ENCODE assay signal across 9 cellular contexts in the genomic region with DNA sequence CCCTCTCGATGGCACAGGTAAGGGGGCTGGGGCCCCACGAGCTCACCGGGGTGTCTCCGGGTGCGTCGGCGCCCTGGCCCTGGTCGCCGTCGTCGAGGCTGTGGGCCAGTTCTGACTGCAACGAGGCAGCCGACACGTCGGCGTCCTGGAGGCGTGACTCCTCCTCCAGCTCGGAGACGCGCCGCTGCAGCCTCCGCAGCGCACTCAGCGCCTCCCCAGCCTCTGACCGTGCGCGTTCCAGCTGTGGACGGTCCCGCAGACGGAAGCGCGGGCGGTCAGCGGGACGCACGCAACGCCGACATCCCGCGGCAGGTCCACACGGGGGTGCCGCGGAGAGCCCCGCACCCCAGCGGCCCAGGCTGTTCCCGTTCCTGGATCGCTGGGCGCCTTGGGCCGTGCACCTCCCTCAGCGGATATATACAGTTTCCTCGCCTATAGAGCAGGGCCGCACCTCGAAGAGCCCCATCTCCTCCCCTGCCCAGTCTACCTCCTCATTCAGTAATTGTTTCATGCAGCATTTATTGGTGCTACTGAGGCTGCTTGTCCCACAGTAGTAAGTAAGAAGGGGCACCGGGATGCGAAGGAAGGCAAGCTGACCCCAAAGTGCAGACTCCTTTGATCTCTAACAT. TPM values are rescaled to one million over a fixed set of nuclear protein-coding genes. Genes with fewer than 3 reads are reported as not detected.
DNase-seq lines count a peak whose midpoint lies in the region; ATAC-seq and TF ChIP-seq lines count a peak whose summit lies in the region.
"Had no signal": no experiment of that assay in that cellular context is flagged by ENCODE, and none has a peak within 500 bp of the region (broad histone marks: within the 10 kb centered on the region; RNA-seq: fewer than 3 reads in every experiment).

No MANE protein-coding gene starts in this region.

- TF ChIP-seq CTCF in natural killer cell (IDR thresholded peaks at IDR 0.05) = no peak
- TF ChIP-seq CTCF in MM.1S (IDR thresholded peaks at IDR 0.05; ENCODE audit: low read length) = no peak
- TF ChIP-seq CTCF in lower leg skin (IDR thresholded peaks at IDR 0.05) = no peak

- no peaks in the 10 kb centered on the region for H4K20me1 ChIP-seq in MM.1S (ENCODE audit: insufficient read depth, low read length)

- peak overlapping the region in 1 of 7 donors; percentile 81 for H3K27ac Mint-ChIP-seq in CD4-positive, alpha-beta memory T cell
- H3K27ac Mint-ChIP-seq in natural killer cell = no peak overlapping the region

- H3K9ac ChIP-seq in adipocyte (ENCODE audit: low read length) (peak overlapping the region; percentile 26), MM.1S (ENCODE audit: low read length) (no peak overlapping the region)

- peak overlapping the region; percentile 52 to 88 (median 74) for H3K4me3 Mint-ChIP-seq in CD4-positive, alpha-beta memory T cell
- H3K4me3 Mint-ChIP-seq in natural killer cell = peak overlapping the region; percentile 21

- ATAC-seq in natural killer cell (no peak), GM21515 (IDR thresholded peaks at IDR 0.05; ENCODE audit: unreplicated experiment) (no peak)
- ATAC-seq: left lobe of liver had no signal

- peak overlapping the region in 1 of 2 donors; percentile 41 for H3K4me3 ChIP-seq in CD4-positive, alpha-beta memory T cell (ENCODE audit: low read length in 2 of 2)
- H3K4me3 ChIP-seq in adipocyte (ENCODE audit: low read length) (peak overlapping the region; percentile 57), MM.1S (ENCODE audit: low read length) (no peak overlapping the region), lower leg skin (ENCODE audit: low read depth, poor library complexity, severe bottlenecking) (no peak overlapping the region)

- peaks cover 20% of the 10 kb centered on the region for H3K36me3 ChIP-seq in CD4-positive, alpha-beta memory T cell (ENCODE audit: insufficient read depth, low read length)
- peaks cover 18% of the 10 kb centered on the region for H3K36me3 ChIP-seq in adipocyte (ENCODE audit: control insufficient read depth, insufficient read depth, low read length, severe bottlenecking)
- H3K36me3 ChIP-seq in MM.1S (replicated peaks; ENCODE audit: insufficient read depth, low read length) = no peaks in the 10 kb centered on the region

- H3K9me2 ChIP-seq in MM.1S (replicated peaks; ENCODE audit: insufficient read depth, low read length) = no peaks in the 10 kb centered on the region

- peaks cover 13% of the 10 kb centered on the region for H3K27me3 ChIP-seq in CD4-positive, alpha-beta memory T cell (ENCODE audit: insufficient read depth, low read length)
- H3K27me3 ChIP-seq in adipocyte (replicated peaks; ENCODE audit: control insufficient read depth, insufficient read depth, low read length) (peaks cover 24% of the 10 kb centered on the region), MM.1S (replicated peaks; ENCODE audit: insufficient read depth, low read length) (peaks cover 66% of the 10 kb centered on the region)

- peaks cover 0 to 3% (median 0%) of the 10 kb centered on the region in 8 donors for H3K9me3 Mint-ChIP-seq in CD4-positive, alpha-beta memory T cell
- H3K9me3 Mint-ChIP-seq in natural killer cell = no peaks in the 10 kb centered on the region

- peaks cover 25% of the 10 kb centered on the region for H3K4me1 ChIP-seq in CD4-positive, alpha-beta memory T cell (ENCODE audit: insufficient read depth, low read length)
- peaks cover 7% of the 10 kb centered on the region for H3K4me1 ChIP-seq in adipocyte (ENCODE audit: control insufficient read depth, insufficient read depth, low read length)
- H3K4me1 ChIP-seq in MM.1S (ENCODE audit: low read length) = peaks cover 4% of the 10 kb centered on the region

- H3K36me3 Mint-ChIP-seq in CD4-positive, alpha-beta memory T cell = peaks cover 0 to 10% of the 10 kb centered on the region in 2 donors
- no peaks in the 10 kb centered on the region for H3K36me3 Mint-ChIP-seq in natural killer cell

- H3F3A ChIP-seq in MM.1S (ENCODE audit: insufficient read depth, low read length) = 0 out of 2 replicates have a peak, but pooled peaks cover 6% of the 10 kb centered on the region

- WGBS in lower leg skin, 2 donors = 8 to 11% methylated on average over 18 to 22 of the region's 55 CpGs

- POLR2A ChIA-PET in CD4-positive, alpha-beta memory T cell (lab: Charles Lee; ENCODE audit: partially characterized antibody) = interaction anchor here (0.6 to 5.4 kb wide), 15 partner anchors 8 to 415 kb away, joined by 3 to 37 read pairs (median 4); partner anchors contain the start of genes MMP25, TNFRSF12A and ZNF213

- no peak overlapping the region for H2AFZ ChIP-seq in MM.1S (ENCODE audit: low read length)

- peak in 3 of 5 donors; percentile 36 to 43 (median 37) for DNase-seq in CD4-positive, alpha-beta memory T cell
- DNase-seq in NCI-H2196 (lab: John Stamatoyannopoulos, UW; ENCODE audit: unreplicated experiment) (peak; percentile 59), adipocyte (ENCODE audit: low read depth) (no peak), natural killer cell (no peak), MM.1S (no peak), NCI-H146 treated with DMSO at 0.1 percent for 48 hours (lab: John Stamatoyannopoulos, UW; ENCODE audit: unreplicated experiment) (no peak), lower leg skin (ENCODE audit: low spot score in 2 of 2) (no peak)

- H3K27ac ChIP-seq in CD4-positive, alpha-beta memory T cell (ENCODE audit: low read depth, low read length) = no peak overlapping the region
- no peak overlapping the region for H3K27ac ChIP-seq in MM.1S (ENCODE audit: low read length)

- no peak for TF ChIP-seq POLR2A in lower leg skin (IDR thresholded peaks at IDR 0.05)

- peaks cover 11 to 32% (median 19%) of the 10 kb centered on the region in 4 donors for H3K4me1 Mint-ChIP-seq in CD4-positive, alpha-beta memory T cell
- H3K4me1 Mint-ChIP-seq in natural killer cell = peaks cover 6 to 36% of the 10 kb centered on the region in 2 donors

- CTCF ChIA-PET in CD4-positive, alpha-beta memory T cell (lab: Charles Lee; ENCODE audit: partially characterized antibody) = interaction anchor here (1.1 to 18.6 kb wide), 13 partner anchors 9 to 142 kb away, joined by 3 to 444 read pairs (median 14); partner anchors contain the start of genes CLDN9, MMP25, PAQR4 and TNFRSF12A

- H3K9me3 ChIP-seq in CD4-positive, alpha-beta memory T cell (ENCODE audit: control insufficient read depth in 1 of 2, low read length in 2 of 2) = no peaks in the 10 kb centered on the region
- H3K9me3 ChIP-seq in adipocyte (ENCODE audit: control insufficient read depth, low read length) (no peaks in the 10 kb centered on the region), MM.1S (replicated peaks; ENCODE audit: insufficient read depth, low read length) (no peaks in the 10 kb centered on the region)

- H3K4me2 ChIP-seq in MM.1S (ENCODE audit: low read depth, low read length) = no peak overlapping the region

- no peaks in the 10 kb centered on the region for H3K79me2 ChIP-seq in MM.1S (ENCODE audit: low read length)

- H3K27me3 Mint-ChIP-seq in CD4-positive, alpha-beta memory T cell = peaks cover 21 to 23% of the 10 kb centered on the region in 2 donors
- peaks cover 31 to 43% of the 10 kb centered on the region in 2 donors for H3K27me3 Mint-ChIP-seq in natural killer cell (ENCODE audit: low read depth in 2 of 2)

- intact Hi-C loops in CD4-positive, alpha-beta memory T cell (cut with micrococcal nuclease) = loop anchor here (2.0 to 10.0 kb wide), 2 partner anchors 71 to 125 kb away; no protein-coding TSS in a partner anchor
- intact Hi-C loops in natural killer cell (cut with micrococcal nuclease) = loop anchor here (2.0 kb wide), 1 partner anchor 25 kb away; no protein-coding TSS in a partner anchor
- intact Hi-C loops in lower leg skin (cut with DNase I; ENCODE audit: low total_unique reads) = no loop called here

RNA-seq across cellular contexts. Expression of gene THOC6, which starts 5.8 kb away (rescaled TPM):
- total RNA-seq in CD4-positive, alpha-beta memory T cell = 10 to 100 TPM; 18.4 to 22.5 TPM
- polyA plus RNA-seq in CD4-positive, alpha-beta memory T cell = 10 to 100 TPM; 41.4 to 48.8 TPM
- total RNA-seq in natural killer cell (10 to 100 TPM; 17.1 to 21.5 (median 17.2) TPM), lower leg skin (10 to 100 TPM; 13.2 to 22.1 (median 20.1) TPM)

RNA-seq across cellular contexts. Expression of gene HCFC1R1, which starts 5.9 kb away (rescaled TPM):
- total RNA-seq in CD4-positive, alpha-beta memory T cell = 10 to 100 TPM; 16.0 to 18.0 TPM
- polyA plus RNA-seq in CD4-positive, alpha-beta memory T cell = 10 to 100 TPM; 18.5 to 23.8 TPM
- total RNA-seq in natural killer cell = 10 to 100 TPM; 15.4 to 21.8 (median 16.0) TPM
- total RNA-seq in lower leg skin = 10 to 100 TPM; 27.5 to 41.5 (median 31.9) TPM

RNA-seq across cellular contexts. Expression of gene BICDL2, which starts 7.1 kb away (rescaled TPM):
- not detected for total RNA-seq in CD4-positive, alpha-beta memory T cell
- not detected for polyA plus RNA-seq in CD4-positive, alpha-beta memory T cell
- not detected for total RNA-seq in natural killer cell
- total RNA-seq in lower leg skin = 100 to 1,000 TPM in 3 of 4 donors, 10 to 100 TPM in 1; 87.2 to 115 (median 106) TPM

RNA-seq across cellular contexts. Expression of gene TNFRSF12A, which starts 9.4 kb away (rescaled TPM):
- total RNA-seq in CD4-positive, alpha-beta memory T cell = 1 to 10 TPM in 1 of 2 experiments, under 1 TPM in 1; 0.73 to 1.0 TPM
- under 1 TPM; 0.33 to 0.44 TPM for polyA plus RNA-seq in CD4-positive, alpha-beta memory T cell
- total RNA-seq in natural killer cell = 1 to 10 TPM; 2.4 to 3.7 (median 3.1) TPM
- total RNA-seq in lower leg skin = 10 to 100 TPM; 11.7 to 60.0 (median 23.6) TPM

RNA-seq across cellular contexts. Expression of gene CLDN6, which starts 11.6 kb away (rescaled TPM):
- not detected for total RNA-seq in CD4-positive, alpha-beta memory T cell
- polyA plus RNA-seq in CD4-positive, alpha-beta memory T cell = not detected
- total RNA-seq in natural killer cell (not detected), lower leg skin (not detected)

Comparison
In these comparisons a context has a peak if more than half of its experiments do, and no peak if none do; other contexts are left out.
1. DNase-seq: peak in CD4-positive, alpha-beta memory T cell (3 of 5) and NCI-H2196 (single experiment); none in adipocyte (single experiment), natural killer cell (single experiment), MM.1S (single experiment), NCI-H146 treated with DMSO at 0.1 percent for 48 hours (single experiment) and lower leg skin (0 of 2).
2. RNA of gene BICDL2, which starts 7.1 kb away (total RNA-seq): 87.2 to 115 TPM in lower leg skin; not detected in natural killer cell and not detected in CD4-positive, alpha-beta memory T cell; every median in the first group is over 10 times any median in the second.